In genomic region chrX:109536439-109537323, GRCh38 we compare ENCODE assay signal across 8 cellular contexts. TPM values are rescaled to one million over a fixed set of nuclear protein-coding genes. Genes with fewer than 3 reads are reported as not detected.
DNase-seq lines count a peak whose midpoint lies in the region; ATAC-seq and TF ChIP-seq lines count a peak whose summit lies in the region.

TSS of gene NXT2 (plus strand) at chrX:109536844. CDS start at chrX:109537007, 163 bp downstream.

- peak within 1 kb of the TSS; percentile 88 for H3K4me3 ChIP-seq in CD4-positive, CD25-positive, alpha-beta regulatory T cell (ENCODE audit: low read depth, low read length)
- H3K4me3 ChIP-seq in left lung = peak within 1 kb of the TSS; percentile 18 to 48

- no peak for TF ChIP-seq CTCF in left lung (IDR thresholded peaks at IDR 0.05)

- H3K4me1 ChIP-seq in CD4-positive, CD25-positive, alpha-beta regulatory T cell (ENCODE audit: control insufficient read depth, insufficient read depth, low read length, poor library complexity, severe bottlenecking) = peaks cover 4% of the 10 kb centered on the region
- no peaks in the 10 kb centered on the region for H3K4me1 ChIP-seq in left lung

- H3K36me3 ChIP-seq in CD4-positive, CD25-positive, alpha-beta regulatory T cell (ENCODE audit: control insufficient read depth, insufficient read depth, low read length) = no peaks in the 10 kb centered on the region
- H3K36me3 ChIP-seq in left lung = no peaks in the 10 kb centered on the region

- peak; percentile 79 to 92 (median 87) for DNase-seq in CD4-positive, CD25-positive, alpha-beta regulatory T cell
- DNase-seq in NCI-H774 (lab: John Stamatoyannopoulos, UW) (peak; percentile 94), dedifferentiated amniotic fluid mesenchymal stem cell (ENCODE audit: extremely low spot score) (peak; percentile 83), left lung (peak; percentile 93 to 94)
- DNase-seq in activated CD4-positive, alpha-beta T cell treated with anti-CD3 and anti-CD28 coated beads, Interleukin-2, amount 50 U/mL, for 4 hours = peak; percentile 74 to 78
- peak; percentile 81 for DNase-seq in stimulated activated CD4-positive, alpha-beta T cell treated with anti-CD3 and anti-CD28 coated beads, Interleukin-2, amount 100 ng/mL, for 4 hours (ENCODE audit: low read depth)

- intact Hi-C loops in left lung (cut with DNase I) = no loop called here

- no peaks in the 10 kb centered on the region for H3K36me3 Mint-ChIP-seq in CD4-positive, CD25-positive, alpha-beta regulatory T cell

- H3K27ac Mint-ChIP-seq in CD4-positive, CD25-positive, alpha-beta regulatory T cell = peak within 1 kb of the TSS; percentile 96 to 97 (median 97)

- H3K27me3 ChIP-seq in CD4-positive, CD25-positive, alpha-beta regulatory T cell (ENCODE audit: control insufficient read depth, insufficient read depth, low read length) = peaks cover 6% of the 10 kb centered on the region
- H3K27me3 ChIP-seq in left lung = peaks cover 0 to 4% of the 10 kb centered on the region in 2 donors

- H3K9me3 Mint-ChIP-seq in CD4-positive, CD25-positive, alpha-beta regulatory T cell = peaks cover 0 to 2% (median 0%) of the 10 kb centered on the region in 7 donors

- no peaks in the 10 kb centered on the region for H3K9me3 ChIP-seq in CD4-positive, CD25-positive, alpha-beta regulatory T cell (ENCODE audit: control insufficient read depth in 2 of 2, low read length in 2 of 2)
- H3K9me3 ChIP-seq in left lung = no peaks in the 10 kb centered on the region

- H3K4me3 Mint-ChIP-seq in CD4-positive, CD25-positive, alpha-beta regulatory T cell = peak within 1 kb of the TSS; percentile 86 to 97 (median 94)

- peak within 1 kb of the TSS; percentile 89 for H3K27ac ChIP-seq in CD4-positive, CD25-positive, alpha-beta regulatory T cell (ENCODE audit: insufficient read depth, low read length, poor library complexity, severe bottlenecking)
- peak within 1 kb of the TSS; percentile 84 to 94 for H3K27ac ChIP-seq in left lung

- H3K27me3 Mint-ChIP-seq in CD4-positive, CD25-positive, alpha-beta regulatory T cell = peaks cover 24% of the 10 kb centered on the region

- peaks cover 5 to 19% (median 12%) of the 10 kb centered on the region in 4 donors for H3K4me1 Mint-ChIP-seq in CD4-positive, CD25-positive, alpha-beta regulatory T cell

- peak; percentile 99 to 100 for ATAC-seq in CD4-positive, CD25-positive, alpha-beta regulatory T cell (ENCODE audit: low read depth in 2 of 2)
- peak; percentile 97 for ATAC-seq in GM19438 (IDR thresholded peaks at IDR 0.05; ENCODE audit: low read depth, unreplicated experiment)
- peak; percentile 98 for ATAC-seq in HG03571 (IDR thresholded peaks at IDR 0.05; ENCODE audit: unreplicated experiment)
- ATAC-seq in left lung = peak; percentile 99

RNA-seq across cellular contexts. Expression of gene NXT2, which starts in this region (rescaled TPM):
- 7.4 TPM for total RNA-seq in CD4-positive, CD25-positive, alpha-beta regulatory T cell
- polyA plus RNA-seq in CD4-positive, CD25-positive, alpha-beta regulatory T cell = 10 to 100 TPM; 15.2 to 18.0 (median 17.2) TPM
- total RNA-seq in left lung = 10 to 100 TPM; 10.5 to 10.7 TPM

Comparison
In these comparisons a context has a peak if more than half of its experiments do, and no peak if none do; other contexts are left out.
1. Peak in every context shown above with its lines: DNase-seq, ATAC-seq, H3K4me3 ChIP-seq and H3K27ac ChIP-seq.